ENCODE assay signal across 1 cellular context in the genomic region with DNA sequence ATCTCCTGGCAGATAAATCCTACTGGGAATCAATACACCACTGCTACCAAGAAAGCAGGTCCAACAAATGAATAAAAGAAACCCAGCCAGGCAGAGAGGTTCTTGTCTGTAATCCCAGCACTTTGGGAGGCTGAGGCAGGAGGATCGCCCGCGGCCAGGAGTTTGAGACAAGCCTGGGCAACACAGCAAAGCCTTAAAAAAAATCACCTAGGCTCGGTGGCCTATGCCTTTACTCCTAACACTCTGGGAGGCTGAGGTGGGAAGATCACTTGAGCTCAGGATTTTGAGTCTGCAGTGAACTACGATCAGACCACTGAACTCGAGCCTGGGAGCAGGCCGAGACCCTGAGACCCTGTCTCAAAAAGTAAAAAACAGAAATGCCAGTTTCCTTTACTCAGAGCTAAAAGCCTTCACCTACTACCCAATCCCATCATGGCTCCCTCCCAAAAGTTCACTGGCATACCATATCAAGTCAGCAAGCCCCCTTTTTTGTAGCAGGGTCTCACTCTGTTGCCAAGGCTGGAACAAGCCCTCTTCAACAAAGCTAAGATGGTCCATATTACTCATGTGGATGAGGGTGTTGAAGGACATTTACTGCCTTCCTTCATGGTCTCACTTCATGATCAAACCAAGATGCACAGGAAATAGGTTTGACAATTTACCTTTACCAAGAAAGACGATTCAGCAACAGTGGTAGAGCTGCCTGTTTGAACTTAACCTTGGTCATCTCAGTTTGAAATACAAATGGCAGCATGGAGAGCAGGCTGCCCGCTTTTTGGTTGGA.
TF ChIP-seq lines count a peak whose summit lies in the region.

No MANE protein-coding gene starts in this region.

TF ChIP-seq in HCT116, 20 proteins besides CTCF, POLR2A, EP300 and RAD21 (continued from another document):
- TF ChIP-seq EGR1 (IDR thresholded peaks at IDR 0.05; ENCODE audit: low read depth) (no peak), ZFX (IDR thresholded peaks at IDR 0.05) (no peak), TCF7L2 (IDR thresholded peaks at IDR 0.05; ENCODE audit: borderline replicate concordance, extremely low read depth, insufficient read depth, insufficient read length) (no peak), FOSL1 (IDR thresholded peaks at IDR 0.05; ENCODE audit: low read depth) (no peak), EZH2 (IDR thresholded peaks at IDR 0.05) (no peak), ZBTB33 (IDR thresholded peaks at IDR 0.05; ENCODE audit: extremely low read depth, insufficient replicate concordance, low read length) (no peak)
- TF ChIP-seq, protein P1, sequence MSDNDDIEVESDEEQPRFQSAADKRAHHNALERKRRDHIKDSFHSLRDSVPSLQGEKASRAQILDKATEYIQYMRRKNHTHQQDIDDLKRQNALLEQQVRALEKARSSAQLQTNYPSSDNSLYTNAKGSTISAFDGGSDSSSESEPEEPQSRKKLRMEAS (IDR thresholded peaks at IDR 0.05): no peak
TF ChIP-seq in HCT116: peak in this region for 0.
